18 cellular contexts compared by ENCODE assay signal in the genomic region with DNA sequence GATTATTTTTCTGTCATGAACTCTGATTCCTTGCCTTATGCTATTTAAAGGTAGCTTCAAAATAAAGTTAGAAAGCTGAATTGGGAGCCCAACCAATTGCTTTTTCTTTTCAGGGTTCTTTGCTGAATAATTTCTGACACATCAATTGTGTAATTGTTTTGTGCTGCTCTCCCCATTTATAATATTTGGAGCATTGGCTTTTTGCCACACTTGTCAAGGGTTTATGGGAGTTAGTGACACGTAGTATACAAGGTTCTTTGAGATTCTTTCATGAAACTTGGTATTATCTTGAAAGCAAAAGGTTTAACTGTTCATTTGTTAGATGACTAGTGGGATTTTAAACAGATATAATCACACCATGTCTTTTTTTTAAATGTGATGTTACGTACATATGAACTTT.
A peak's percentile ranks its signal among the peaks of the same experiment; 100 is the strongest.
DNase-seq lines count a peak whose midpoint lies in the region; ATAC-seq and TF ChIP-seq lines count a peak whose summit lies in the region.
"Had no signal": no experiment of that assay in that cellular context is flagged by ENCODE, and none has a peak within 500 bp of the region (broad histone marks: within the 10 kb centered on the region; RNA-seq: fewer than 3 reads in every experiment).

No MANE protein-coding gene starts in this region.

- DNase-seq in LHCN-M2 (ENCODE audit: low read depth) (peak; percentile 17), amniotic epithelial cell (ENCODE audit: low read depth) (peak; percentile 62), fibroblast of mammary gland (ENCODE audit: low read depth) (peak; percentile 14), omental fat pad (ENCODE audit: low spot score) (no peak), NCI-H2171 treated with DMSO at 0.1 percent for 48 hours (lab: John Stamatoyannopoulos, UW) (no peak), NCI-H1436 (lab: John Stamatoyannopoulos, UW) (no peak)
- DNase-seq: BE2C, DMS 273 treated with DMSO at 0.1 percent for 48 hours, DND-41, IMR-90, NCI-H1105 treated with DMSO at 0.1 percent for 48 hours, NCI-H1694, NCI-H2081, NCI-H2171, NCI-H446, NCI-H526, Right ventricle myocardium superior had no signal

- ATAC-seq in omental fat pad (ENCODE audit: low FRiP score) (peak; percentile 53), HG03378 (IDR thresholded peaks at IDR 0.05; ENCODE audit: unreplicated experiment) (no peak)

- TF ChIP-seq CTCF in fibroblast of mammary gland (conservative IDR thresholded peaks at IDR 0.05; ENCODE audit: control insufficient read depth, insufficient read depth, low read depth, low read length) (no peak), omental fat pad (IDR thresholded peaks at IDR 0.05) (no peak)

- no peak overlapping the region for H3K4me3 ChIP-seq in fibroblast of mammary gland (ENCODE audit: control insufficient read depth, low read depth, low read length)

Comparison
In these comparisons a context has a peak if more than half of its experiments do, and no peak if none do; other contexts are left out.
1. DNase-seq: peak in LHCN-M2 (single experiment), amniotic epithelial cell (single experiment) and fibroblast of mammary gland (single experiment); none in omental fat pad (single experiment), NCI-H2171 treated with DMSO at 0.1 percent for 48 hours (single experiment) and NCI-H1436 (single experiment).